In the genomic region with DNA sequence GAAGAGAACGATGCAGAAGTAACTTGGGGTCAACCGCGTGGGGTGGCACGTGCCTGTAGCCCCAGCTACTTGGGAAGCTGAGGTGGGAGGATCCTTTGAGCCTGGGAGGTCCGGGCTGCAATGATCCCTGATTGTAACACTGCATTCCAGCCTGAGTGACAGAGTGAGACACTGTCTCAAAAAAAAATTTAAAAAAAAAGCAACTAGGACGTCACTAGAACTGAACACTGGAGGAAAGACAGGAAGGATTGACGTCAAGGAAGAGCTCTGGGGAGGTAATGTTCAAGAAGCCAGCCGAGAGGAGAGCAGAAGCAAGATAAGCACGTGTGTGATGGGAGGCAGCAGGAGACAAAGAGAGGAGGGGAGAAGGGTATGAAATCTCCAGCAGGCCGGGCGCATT, we compare ENCODE assay signal across 27 cellular contexts. TPM values are rescaled to one million over a fixed set of nuclear protein-coding genes. Genes with fewer than 3 reads are reported as not detected.
A peak's percentile ranks its signal among the peaks of the same experiment; 100 is the strongest.
DNase-seq lines count a peak whose midpoint lies in the region; ATAC-seq, FAIRE-seq and TF ChIP-seq lines count a peak whose summit lies in the region.
"Had no signal": no experiment of that assay in that cellular context is flagged by ENCODE, and none has a peak within 500 bp of the region (broad histone marks: within the 10 kb centered on the region; RNA-seq: fewer than 3 reads in every experiment).

No MANE protein-coding gene starts in this region.

- H3K4me1 ChIP-seq in astrocyte (ENCODE audit: insufficient read depth, low read length) (no peaks in the 10 kb centered on the region), testis (no peaks in the 10 kb centered on the region), adrenal gland (replicated peaks in 1 of 2) (no peaks in the 10 kb centered on the region)
- H3K4me1 ChIP-seq: BLaER1, Caco-2, Peyer's patch had no signal

- H3K9me3 ChIP-seq in astrocyte (ENCODE audit: insufficient read depth, low read depth, low read length) (no peaks in the 10 kb centered on the region), testis (no peaks in the 10 kb centered on the region), adrenal gland (replicated peaks in 1 of 3) (no peaks in the 10 kb centered on the region)
- H3K9me3 ChIP-seq: BLaER1, Caco-2, Peyer's patch had no signal

- no peak for DNase-seq in Right ventricle myocardium inferior (ENCODE audit: missing footprints)
- no peak for DNase-seq in Right ventricle myocardium superior
- DNase-seq in astrocyte (ENCODE audit: low read depth), result no peak
- peak; percentile 47 for DNase-seq in iris pigment epithelial cell (ENCODE audit: low read depth)
- peak; percentile 57 for DNase-seq in testis
- no peak for DNase-seq in adrenal gland
- DNase-seq: ACHN; Caco-2; CD4-positive, alpha-beta T cell; DMS 273 treated with DMSO at 0.1 percent for 48 hours; DND-41; Kasumi-1; NCI-H1694; NCI-H2081; NCI-H2171; NCI-H345; NCI-H524 treated with DMSO at 0.1 percent for 48 hours; NCI-H82; Peyer's patch had no signal

- H3K27ac ChIP-seq in astrocyte (ENCODE audit: low read depth, low read length) (no peak overlapping the region), testis (no peak overlapping the region), adrenal gland (no peak overlapping the region)
- H3K27ac ChIP-seq: 22Rv1, BLaER1, Peyer's patch had no signal

- no peak overlapping the region for H3K27ac Mint-ChIP-seq in astrocyte (ENCODE audit: unreplicated experiment)
- H3K27ac Mint-ChIP-seq: CD4-positive, alpha-beta T cell; GM23338 had no signal

- H3K36me3 ChIP-seq in astrocyte (ENCODE audit: insufficient read depth, low read length) (no peaks in the 10 kb centered on the region), testis (ENCODE audit: low read depth, missing control alignments) (no peaks in the 10 kb centered on the region), adrenal gland (replicated peaks in 1 of 2) (no peaks in the 10 kb centered on the region)

- no peak for TF ChIP-seq CTCF in astrocyte (IDR thresholded peaks at IDR 0.05; ENCODE audit: insufficient read depth, low read depth, low read length)
- TF ChIP-seq CTCF in testis (IDR thresholded peaks at IDR 0.05), result no peak
- TF ChIP-seq CTCF in adrenal gland (IDR thresholded peaks at IDR 0.05), result no peak

- no peak overlapping the region for H2AFZ ChIP-seq in astrocyte (ENCODE audit: low read depth, low read length)
- H2AFZ ChIP-seq: GM23338 had no signal

- no peaks in the 10 kb centered on the region for H3K4me1 Mint-ChIP-seq in astrocyte (ENCODE audit: low read depth, unreplicated experiment)
- H3K4me1 Mint-ChIP-seq: GM23338 had no signal

- H3K4me3 ChIP-seq in astrocyte (ENCODE audit: insufficient read depth, low read depth, low read length), result no peak overlapping the region
- no peak overlapping the region for H3K4me3 ChIP-seq in testis
- H3K4me3 ChIP-seq in adrenal gland, result no peak overlapping the region
- H3K4me3 ChIP-seq: BLaER1, GM12878, GM23338, Peyer's patch had no signal

- FAIRE-seq in astrocyte (lab: Jason Lieb, UNC), result peak; percentile 32
- FAIRE-seq: GM12878 had no signal

- no peak overlapping the region for H3K9ac ChIP-seq in astrocyte (ENCODE audit: low read length)
- H3K9ac ChIP-seq: BLaER1 had no signal

- H3K36me3 Mint-ChIP-seq in astrocyte (ENCODE audit: low read depth, unreplicated experiment), result peaks cover 4% of the 10 kb centered on the region

- H3K4me3 Mint-ChIP-seq in astrocyte (ENCODE audit: unreplicated experiment), result no peak overlapping the region
- H3K4me3 Mint-ChIP-seq: CD4-positive, alpha-beta T cell; GM23338 had no signal

- H3K27me3 ChIP-seq in astrocyte (ENCODE audit: insufficient read depth, low read length) (no peaks in the 10 kb centered on the region), testis (no peaks in the 10 kb centered on the region), adrenal gland (no peaks in the 10 kb centered on the region)
- H3K27me3 ChIP-seq: Peyer's patch had no signal

- no peaks in the 10 kb centered on the region for H4K20me1 ChIP-seq in astrocyte (ENCODE audit: insufficient read depth, low read length)

- TF ChIP-seq POLR2A in testis (IDR thresholded peaks at IDR 0.05), result no peak
- no peak for TF ChIP-seq POLR2A in adrenal gland (IDR thresholded peaks at IDR 0.05)

- H3K79me2 ChIP-seq in astrocyte (ENCODE audit: insufficient read depth, low read length), result no peaks in the 10 kb centered on the region

- intact Hi-C loops in Right ventricle myocardium inferior (cut with DNase I), result no loop called here
- intact Hi-C loops in Right ventricle myocardium superior (cut with DNase I), result loop anchor here (10.0 kb wide), 1 partner anchor 554 kb away; the partner anchor contains the start of gene GRPR
- intact Hi-C loops in testis (cut with DNase I; ENCODE audit: low total_unique reads), result no loop called here
- intact Hi-C loops in adrenal gland (cut with DNase I), result loop anchor here in 1 of 2 donors (10.0 kb wide), 1 partner anchor 234 kb away; no protein-coding TSS in a partner anchor

- no peak overlapping the region for H3K4me2 ChIP-seq in astrocyte (ENCODE audit: low read length)
- H3K4me2 ChIP-seq: BLaER1, GM23338 had no signal

- 61 to 71% methylated on average over 11 of the region's 11 CpGs for WGBS in testis, 2 donors
- WGBS in adrenal gland, 4 donors, result 68 to 83% (median 76%) methylated on average over 11 of the region's 11 CpGs

- H3K9me3 Mint-ChIP-seq in astrocyte (ENCODE audit: unreplicated experiment), result no peaks in the 10 kb centered on the region
- H3K9me3 Mint-ChIP-seq: CD4-positive, alpha-beta T cell; GM23338 had no signal

- peak; percentile 72 for ATAC-seq in Right ventricle myocardium inferior
- ATAC-seq in Right ventricle myocardium superior (ENCODE audit: poor library complexity), result no peak
- no peak for ATAC-seq in GM21515 (IDR thresholded peaks at IDR 0.05; ENCODE audit: unreplicated experiment)
- ATAC-seq in GM18520 (IDR thresholded peaks at IDR 0.05; ENCODE audit: unreplicated experiment), result no peak
- ATAC-seq: GM12878, GM23338, HCT116 had no signal

- H3K27me3 Mint-ChIP-seq in astrocyte (ENCODE audit: low read depth, unreplicated experiment), result no peaks in the 10 kb centered on the region
- H3K27me3 Mint-ChIP-seq: CD4-positive, alpha-beta T cell had no signal

RNA-seq across cellular contexts. Expression of gene S100G, which starts 28.7 kb away (rescaled TPM):
- total RNA-seq in Right ventricle myocardium inferior (not detected), Right ventricle myocardium superior (not detected), astrocyte (not detected in 2 replicates), testis (not detected), adrenal gland (not detected)
- polyA plus RNA-seq in testis (ENCODE audit: insufficient read depth, low read depth, low replicate concordance) (not detected), adrenal gland (under 1 TPM in 1 of 3 donors, not detected in 2; 0.48 TPM)
- total RNA-seq: Caco-2; CD4-positive, alpha-beta T cell; GM12878; GM23338; MCF 10A; Peyer's patch had no signal
- polyA plus RNA-seq: GM12878, GM23338 had no signal

RNA-seq across cellular contexts. Expression of gene CTPS2, which starts 33.8 kb away (rescaled TPM):
- total RNA-seq in Right ventricle myocardium inferior (4.9 TPM), Right ventricle myocardium superior (5.9 TPM), astrocyte (10.8 and 11.4 TPM in 2 replicates), testis (1 to 10 TPM; 9.5 to 9.7 TPM), adrenal gland (10 to 100 TPM in 7 of 8 donors, 1 to 10 TPM in 1; 8.1 to 27.3 (median 16.9) TPM)
- polyA plus RNA-seq in testis (ENCODE audit: insufficient read depth, low read depth, low replicate concordance) (3.2 TPM), adrenal gland (10 to 100 TPM; 10.9 to 35.8 (median 20.1) TPM)

RNA-seq across cellular contexts. Expression of gene SYAP1, which starts 40.7 kb away (rescaled TPM):
- total RNA-seq in Right ventricle myocardium inferior, result 19.0 TPM
- 16.0 TPM for total RNA-seq in Right ventricle myocardium superior
- total RNA-seq in astrocyte, result 35.5 and 39.2 TPM in 2 replicates
- 10 to 100 TPM; 15.6 to 17.1 TPM for total RNA-seq in testis
- polyA plus RNA-seq in testis (ENCODE audit: insufficient read depth, low read depth, low replicate concordance), result 9.0 TPM
- total RNA-seq in adrenal gland, result 100 to 1,000 TPM in 1 of 8 donors, 10 to 100 TPM in 7; 30.5 to 106 (median 43.6) TPM
- polyA plus RNA-seq in adrenal gland, result 10 to 100 TPM; 15.8 to 87.7 (median 20.0) TPM

Comparison
In these comparisons a context has a peak if more than half of its experiments do, and no peak if none do; other contexts are left out.
1. DNase-seq: peak in iris pigment epithelial cell (single experiment) and testis (single experiment); none in Right ventricle myocardium inferior (single experiment), Right ventricle myocardium superior (single experiment), astrocyte (single experiment) and adrenal gland (0 of 7).